Comparison of ENCODE assay signal across 11 cellular contexts in genomic region chr4:101418466-101418865, GRCh38.
DNase-seq lines count a peak whose midpoint lies in the region; ATAC-seq lines count a peak whose summit lies in the region.
"Had no signal": no experiment of that assay in that cellular context is flagged by ENCODE, and none has a peak within 500 bp of the region (broad histone marks: within the 10 kb centered on the region; RNA-seq: fewer than 3 reads in every experiment).

No MANE protein-coding gene starts in this region.

- no peak for DNase-seq in activated T-cell treated with anti-CD3 and anti-CD28 coated beads, Interleukin-2, amount 50 U/mL, for 4 hours
- DNase-seq in activated T-cell treated with anti-CD3 and anti-CD28 coated beads for 4 hours (no peak), NCI-H345 (lab: John Stamatoyannopoulos, UW) (no peak)
- DNase-seq in activated CD8-positive, alpha-beta T cell treated with anti-CD3 and anti-CD28 coated beads, Interleukin-2, amount 10 ng/mL, durations not matched to agents 7 days and 5 days: no peak
- DNase-seq in effector CD4-positive, alpha-beta T cell: no peak
- DNase-seq: DMS153, NCI-H2107, SHP77 had no signal

- peak overlapping the region; percentile 80 for H3K27ac Mint-ChIP-seq in activated CD8-positive, alpha-beta T cell treated with anti-CD3 and anti-CD28 coated beads, Interleukin-2, amount 10 ng/mL, durations not matched to agents 7 days and 5 days
- no peak overlapping the region for H3K27ac Mint-ChIP-seq in stimulated activated memory B cell treated with anti-CD40 and anti-IgM and Interleukin-4, amounts not matched to agents 10 μg/mL and 1 μg/mL and 100 μg/mL, for 72 hours

- CTCF ChIA-PET in activated CD8-positive, alpha-beta T cell treated with anti-CD3 and anti-CD28 coated beads, Interleukin-2, amount 10 ng/mL, durations not matched to agents 7 days and 5 days (lab: Charles Lee): interaction anchor here (0.8 to 1.0 kb wide), 2 partner anchors 92 to 107 kb away, joined by 3 to 5 read pairs; no protein-coding TSS in a partner anchor

- POLR2A ChIA-PET in activated CD8-positive, alpha-beta T cell treated with anti-CD3 and anti-CD28 coated beads, Interleukin-2, amount 10 ng/mL, durations not matched to agents 7 days and 5 days (lab: Charles Lee): interaction anchor here (0.9 to 1.3 kb wide), 2 partner anchors 70 to 72 kb away, joined by 4 read pairs; partner anchors contain the start of gene PPP3CA

- no peaks in the 10 kb centered on the region for H3K9me3 Mint-ChIP-seq in activated T-cell treated with anti-CD3 and anti-CD28 coated beads, Interleukin-2, amount 50 U/mL, for 4 hours
- no peaks in the 10 kb centered on the region for H3K9me3 Mint-ChIP-seq in activated CD8-positive, alpha-beta T cell treated with anti-CD3 and anti-CD28 coated beads, Interleukin-2, amount 10 ng/mL, durations not matched to agents 7 days and 5 days (ENCODE audit: insufficient read depth)
- no peaks in the 10 kb centered on the region for H3K9me3 Mint-ChIP-seq in stimulated activated memory B cell treated with anti-CD40 and anti-IgM and Interleukin-4, amounts not matched to agents 10 μg/mL and 1 μg/mL and 100 μg/mL, for 72 hours

- ATAC-seq in activated T-cell treated with anti-CD3 and anti-CD28 coated beads, Interleukin-2, amount 50 U/mL, for 4 hours: no peak
- peak; percentile 16 for ATAC-seq in HG02970 (IDR thresholded peaks at IDR 0.05; ENCODE audit: low FRiP score, unreplicated experiment)
- ATAC-seq in activated CD8-positive, alpha-beta T cell treated with anti-CD3 and anti-CD28 coated beads, Interleukin-2, amount 10 ng/mL, durations not matched to agents 7 days and 5 days: peak; percentile 54
- ATAC-seq in stimulated activated memory B cell treated with anti-CD40 and anti-IgM and Interleukin-4, amounts not matched to agents 10 μg/mL and 1 μg/mL and 100 μg/mL, for 72 hours: no peak
- no peak for ATAC-seq in GM21526 (IDR thresholded peaks at IDR 0.05; ENCODE audit: low FRiP score, unreplicated experiment)

- H3K4me3 Mint-ChIP-seq in activated T-cell treated with anti-CD3 and anti-CD28 coated beads, Interleukin-2, amount 50 U/mL, for 4 hours: peak overlapping the region; percentile 70
- peak overlapping the region; percentile 59 for H3K4me3 Mint-ChIP-seq in activated CD8-positive, alpha-beta T cell treated with anti-CD3 and anti-CD28 coated beads, Interleukin-2, amount 10 ng/mL, durations not matched to agents 7 days and 5 days
- peak overlapping the region; percentile 14 for H3K4me3 Mint-ChIP-seq in stimulated activated memory B cell treated with anti-CD40 and anti-IgM and Interleukin-4, amounts not matched to agents 10 μg/mL and 1 μg/mL and 100 μg/mL, for 72 hours

- no peaks in the 10 kb centered on the region for H3K36me3 Mint-ChIP-seq in activated T-cell treated with anti-CD3 and anti-CD28 coated beads, Interleukin-2, amount 50 U/mL, for 4 hours (ENCODE audit: insufficient read depth)
- peaks cover 20% of the 10 kb centered on the region for H3K36me3 Mint-ChIP-seq in activated CD8-positive, alpha-beta T cell treated with anti-CD3 and anti-CD28 coated beads, Interleukin-2, amount 10 ng/mL, durations not matched to agents 7 days and 5 days (ENCODE audit: low read depth)
- no peaks in the 10 kb centered on the region for H3K36me3 Mint-ChIP-seq in stimulated activated memory B cell treated with anti-CD40 and anti-IgM and Interleukin-4, amounts not matched to agents 10 μg/mL and 1 μg/mL and 100 μg/mL, for 72 hours

- peaks cover 51% of the 10 kb centered on the region for H3K4me1 Mint-ChIP-seq in activated T-cell treated with anti-CD3 and anti-CD28 coated beads, Interleukin-2, amount 50 U/mL, for 4 hours (ENCODE audit: low read depth)
- H3K4me1 Mint-ChIP-seq in activated CD8-positive, alpha-beta T cell treated with anti-CD3 and anti-CD28 coated beads, Interleukin-2, amount 10 ng/mL, durations not matched to agents 7 days and 5 days (ENCODE audit: low read depth): peaks cover 58% of the 10 kb centered on the region
- H3K4me1 Mint-ChIP-seq in stimulated activated memory B cell treated with anti-CD40 and anti-IgM and Interleukin-4, amounts not matched to agents 10 μg/mL and 1 μg/mL and 100 μg/mL, for 72 hours: peaks cover 47% of the 10 kb centered on the region

- peaks cover 31% of the 10 kb centered on the region for H3K27me3 Mint-ChIP-seq in activated T-cell treated with anti-CD3 and anti-CD28 coated beads, Interleukin-2, amount 50 U/mL, for 4 hours (ENCODE audit: low read depth)
- H3K27me3 Mint-ChIP-seq in activated CD8-positive, alpha-beta T cell treated with anti-CD3 and anti-CD28 coated beads, Interleukin-2, amount 10 ng/mL, durations not matched to agents 7 days and 5 days (ENCODE audit: low read depth): peaks cover 6% of the 10 kb centered on the region
- H3K27me3 Mint-ChIP-seq in stimulated activated memory B cell treated with anti-CD40 and anti-IgM and Interleukin-4, amounts not matched to agents 10 μg/mL and 1 μg/mL and 100 μg/mL, for 72 hours: no peaks in the 10 kb centered on the region

Comparison
In these comparisons a context has a peak if more than half of its experiments do, and no peak if none do; other contexts are left out.
1. ATAC-seq: peak in HG02970 (single experiment) and activated CD8-positive, alpha-beta T cell treated with anti-CD3 and anti-CD28 coated beads, Interleukin-2, amount 10 ng/mL, durations not matched to agents 7 days and 5 days (single experiment); none in activated T-cell treated with anti-CD3 and anti-CD28 coated beads, Interleukin-2, amount 50 U/mL, for 4 hours (0 of 2), stimulated activated memory B cell treated with anti-CD40 and anti-IgM and Interleukin-4, amounts not matched to agents 10 μg/mL and 1 μg/mL and 100 μg/mL, for 72 hours (single experiment) and GM21526 (single experiment).
2. H3K4me3 Mint-ChIP-seq: peak in every context shown above with its lines; median percentile 70 in activated T-cell treated with anti-CD3 and anti-CD28 coated beads, Interleukin-2, amount 50 U/mL, for 4 hours; 59 in activated CD8-positive, alpha-beta T cell treated with anti-CD3 and anti-CD28 coated beads, Interleukin-2, amount 10 ng/mL, durations not matched to agents 7 days and 5 days; 14 in stimulated activated memory B cell treated with anti-CD40 and anti-IgM and Interleukin-4, amounts not matched to agents 10 μg/mL and 1 μg/mL and 100 μg/mL, for 72 hours.